1 cellular context compared by ENCODE assay signal in the genomic region with DNA sequence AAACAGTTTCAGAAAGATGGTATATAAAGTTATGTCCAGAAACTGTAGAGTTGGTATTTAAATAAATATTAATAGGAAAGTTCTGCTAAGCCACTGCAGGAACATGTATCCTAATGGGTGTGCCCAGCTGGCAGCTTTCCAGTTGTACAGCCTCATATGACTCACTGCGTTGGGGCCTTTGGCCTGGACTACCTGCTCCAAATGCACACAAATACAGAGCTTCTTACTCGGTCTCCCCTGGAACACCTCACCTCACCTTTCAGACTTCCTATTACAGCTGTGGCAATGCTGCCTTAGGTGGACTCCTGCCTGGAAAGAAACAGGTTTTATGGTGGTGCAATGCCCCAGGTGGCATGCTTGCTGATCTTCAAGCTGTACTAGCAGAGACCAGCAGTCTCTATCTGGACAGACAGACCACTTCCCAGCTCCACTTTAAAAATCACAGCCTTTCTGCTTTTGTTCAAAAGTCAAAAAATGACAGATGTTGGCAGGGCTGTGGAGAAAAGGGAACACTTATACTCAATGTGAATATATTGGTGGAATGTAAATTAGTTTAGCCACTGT.
TF ChIP-seq lines count a peak whose summit lies in the region.

No MANE protein-coding gene starts in this region.

TF ChIP-seq in SK-N-SH treated with all-trans-retinoic acid at 6 μM for 48 hours, 23 proteins besides CTCF, POLR2A, EP300 and RAD21 (continued from another document):
- TF ChIP-seq, protein P1, sequence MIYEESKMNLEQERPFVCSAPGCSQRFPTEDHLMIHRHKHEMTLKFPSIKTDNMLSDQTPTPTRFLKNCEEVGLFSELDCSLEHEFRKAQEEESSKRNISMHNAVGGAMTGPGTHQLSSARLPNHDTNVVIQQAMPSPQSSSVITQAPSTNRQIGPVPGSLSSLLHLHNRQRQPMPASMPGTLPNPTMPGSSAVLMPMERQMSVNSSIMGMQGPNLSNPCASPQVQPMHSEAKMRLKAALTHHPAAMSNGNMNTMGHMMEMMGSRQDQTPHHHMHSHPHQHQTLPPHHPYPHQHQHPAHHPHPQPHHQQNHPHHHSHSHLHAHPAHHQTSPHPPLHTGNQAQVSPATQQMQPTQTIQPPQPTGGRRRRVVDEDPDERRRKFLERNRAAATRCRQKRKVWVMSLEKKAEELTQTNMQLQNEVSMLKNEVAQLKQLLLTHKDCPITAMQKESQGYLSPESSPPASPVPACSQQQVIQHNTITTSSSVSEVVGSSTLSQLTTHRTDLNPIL (CRISPR knock-in tag; IDR thresholded peaks at IDR 0.05; ENCODE audit: low read depth), result no peak
- TF ChIP-seq BACH2 (CRISPR knock-in tag; IDR thresholded peaks at IDR 0.05; ENCODE audit: borderline replicate concordance) (no peak), CSDC2 (CRISPR knock-in tag; IDR thresholded peaks at IDR 0.05) (no peak), TOX (CRISPR knock-in tag; IDR thresholded peaks at IDR 0.05; ENCODE audit: borderline replicate concordance) (no peak), ZNF8 (CRISPR knock-in tag; IDR thresholded peaks at IDR 0.05) (no peak), GLIS3 (CRISPR knock-in tag; IDR thresholded peaks at IDR 0.05) (no peak)
- TF ChIP-seq, protein P2, sequence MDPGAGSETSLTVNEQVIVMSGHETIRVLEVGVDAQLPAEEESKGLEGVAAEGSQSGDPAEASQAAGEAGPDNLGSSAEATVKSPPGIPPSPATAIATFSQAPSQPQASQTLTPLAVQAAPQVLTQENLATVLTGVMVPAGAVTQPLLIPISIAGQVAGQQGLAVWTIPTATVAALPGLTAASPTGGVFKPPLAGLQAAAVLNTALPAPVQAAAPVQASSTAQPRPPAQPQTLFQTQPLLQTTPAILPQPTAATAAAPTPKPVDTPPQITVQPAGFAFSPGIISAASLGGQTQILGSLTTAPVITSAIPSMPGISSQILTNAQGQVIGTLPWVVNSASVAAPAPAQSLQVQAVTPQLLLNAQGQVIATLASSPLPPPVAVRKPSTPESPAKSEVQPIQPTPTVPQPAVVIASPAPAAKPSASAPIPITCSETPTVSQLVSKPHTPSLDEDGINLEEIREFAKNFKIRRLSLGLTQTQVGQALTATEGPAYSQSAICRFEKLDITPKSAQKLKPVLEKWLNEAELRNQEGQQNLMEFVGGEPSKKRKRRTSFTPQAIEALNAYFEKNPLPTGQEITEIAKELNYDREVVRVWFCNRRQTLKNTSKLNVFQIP (CRISPR knock-in tag; IDR thresholded peaks at IDR 0.05; ENCODE audit: borderline replicate concordance, low read depth), result no peak
- TF ChIP-seq, protein P3, sequence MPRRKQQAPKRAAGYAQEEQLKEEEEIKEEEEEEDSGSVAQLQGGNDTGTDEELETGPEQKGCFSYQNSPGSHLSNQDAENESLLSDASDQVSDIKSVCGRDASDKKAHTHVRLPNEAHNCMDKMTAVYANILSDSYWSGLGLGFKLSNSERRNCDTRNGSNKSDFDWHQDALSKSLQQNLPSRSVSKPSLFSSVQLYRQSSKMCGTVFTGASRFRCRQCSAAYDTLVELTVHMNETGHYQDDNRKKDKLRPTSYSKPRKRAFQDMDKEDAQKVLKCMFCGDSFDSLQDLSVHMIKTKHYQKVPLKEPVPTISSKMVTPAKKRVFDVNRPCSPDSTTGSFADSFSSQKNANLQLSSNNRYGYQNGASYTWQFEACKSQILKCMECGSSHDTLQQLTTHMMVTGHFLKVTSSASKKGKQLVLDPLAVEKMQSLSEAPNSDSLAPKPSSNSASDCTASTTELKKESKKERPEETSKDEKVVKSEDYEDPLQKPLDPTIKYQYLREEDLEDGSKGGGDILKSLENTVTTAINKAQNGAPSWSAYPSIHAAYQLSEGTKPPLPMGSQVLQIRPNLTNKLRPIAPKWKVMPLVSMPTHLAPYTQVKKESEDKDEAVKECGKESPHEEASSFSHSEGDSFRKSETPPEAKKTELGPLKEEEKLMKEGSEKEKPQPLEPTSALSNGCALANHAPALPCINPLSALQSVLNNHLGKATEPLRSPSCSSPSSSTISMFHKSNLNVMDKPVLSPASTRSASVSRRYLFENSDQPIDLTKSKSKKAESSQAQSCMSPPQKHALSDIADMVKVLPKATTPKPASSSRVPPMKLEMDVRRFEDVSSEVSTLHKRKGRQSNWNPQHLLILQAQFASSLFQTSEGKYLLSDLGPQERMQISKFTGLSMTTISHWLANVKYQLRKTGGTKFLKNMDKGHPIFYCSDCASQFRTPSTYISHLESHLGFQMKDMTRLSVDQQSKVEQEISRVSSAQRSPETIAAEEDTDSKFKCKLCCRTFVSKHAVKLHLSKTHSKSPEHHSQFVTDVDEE (CRISPR knock-in tag; IDR thresholded peaks at IDR 0.05), result no peak
TF ChIP-seq in SK-N-SH treated with all-trans-retinoic acid at 6 μM for 48 hours: peak in this region for 0.
